18 cellular contexts compared by ENCODE assay signal in genomic region chr6:52500268-52501129, GRCh38.
DNase-seq lines count a peak whose midpoint lies in the region; ATAC-seq, FAIRE-seq and TF ChIP-seq lines count a peak whose summit lies in the region.
"Had no signal": no experiment of that assay in that cellular context is flagged by ENCODE, and none has a peak within 500 bp of the region (broad histone marks: within the 10 kb centered on the region; RNA-seq: fewer than 3 reads in every experiment).

No MANE protein-coding gene starts in this region.

- in situ Hi-C loops in HepG2 (cut with HindIII; ENCODE audit: extremely low pct_ligation_motif_present, low pct_unique_long_range_greater_than_20kb) = no loop called here

- H3K27me3 ChIP-seq in HepG2 (ENCODE audit: control insufficient read depth in 1 of 2, insufficient read depth in 2 of 2, low read length in 2 of 2) (no peaks in the 10 kb centered on the region), right lobe of liver (no peaks in the 10 kb centered on the region), aorta (ENCODE audit: control insufficient read depth in 1 of 2, insufficient read depth in 2 of 2, low read length in 1 of 2) (no peaks in the 10 kb centered on the region), smooth muscle cell (ENCODE audit: low read depth) (no peaks in the 10 kb centered on the region)

- H4K20me1 ChIP-seq in HepG2 (ENCODE audit: insufficient read depth, low read length) = no peaks in the 10 kb centered on the region
- H4K20me1 ChIP-seq in smooth muscle cell (ENCODE audit: low read depth) = no peaks in the 10 kb centered on the region

- H3K4me1 Mint-ChIP-seq in chondrocyte (ENCODE audit: low read depth) = peaks cover 66% of the 10 kb centered on the region
- H3K4me1 Mint-ChIP-seq: neural crest cell had no signal

- H3K4me3 ChIP-seq in HepG2 (replicated peaks in 1 of 3; ENCODE audit: insufficient read depth in 1 of 3, low read depth in 2 of 3, low read length in 3 of 3) = no peak overlapping the region
- H3K4me3 ChIP-seq in right lobe of liver = no peak overlapping the region
- H3K4me3 ChIP-seq in mesodermal cell (ENCODE audit: extremely low read depth, insufficient read depth, low read length, poor library complexity, severe bottlenecking) = no peak overlapping the region
- H3K4me3 ChIP-seq in aorta (ENCODE audit: low read length in 2 of 2) = no peak overlapping the region
- no peak overlapping the region for H3K4me3 ChIP-seq in smooth muscle cell

- no peak overlapping the region for H3K4me3 Mint-ChIP-seq in chondrocyte (ENCODE audit: unreplicated experiment)
- H3K4me3 Mint-ChIP-seq: CD8-positive, alpha-beta memory T cell; immature natural killer cell; neural crest cell had no signal

- H3K27ac ChIP-seq in HepG2 (ENCODE audit: extremely low read length, insufficient read depth, low read length) = no peak overlapping the region
- H3K27ac ChIP-seq in right lobe of liver = no peak overlapping the region
- peak overlapping the region; percentile 10 for H3K27ac ChIP-seq in mesodermal cell (ENCODE audit: low read depth, low read length, severe bottlenecking)
- peak overlapping the region in 1 of 2 donors; percentile 79 for H3K27ac ChIP-seq in aorta (ENCODE audit: low read depth in 1 of 2, low read length in 2 of 2)
- no peak overlapping the region for H3K27ac ChIP-seq in smooth muscle cell (ENCODE audit: low read depth)

- TF ChIP-seq CTCF in HepG2 (CRISPR knock-in tag; IDR thresholded peaks at IDR 0.05) (no peak), right lobe of liver (IDR thresholded peaks at IDR 0.05) (no peak), chondrocyte (IDR thresholded peaks at IDR 0.05) (no peak), smooth muscle cell (IDR thresholded peaks at IDR 0.05; ENCODE audit: borderline replicate concordance, insufficient read depth, poor library complexity, severe bottlenecking) (no peak)

- H2AFZ ChIP-seq in HepG2 (ENCODE audit: low read length) (no peak overlapping the region), smooth muscle cell (ENCODE audit: low read depth) (no peak overlapping the region)

- BruUV-seq in HepG2 (replicated peaks; lab: Mats Ljungman, UMichigan) = no TSS peak

- peaks cover 42% of the 10 kb centered on the region for H3K36me3 Mint-ChIP-seq in chondrocyte (ENCODE audit: low read depth)

- FAIRE-seq in HepG2 (lab: Jason Lieb, UNC) = no peak
- FAIRE-seq: GM19239 had no signal

- TF ChIP-seq EP300 in HepG2 (IDR thresholded peaks at IDR 0.05; ENCODE audit: low read depth in 2 of 2, low read length in 2 of 2) (no peak), HepG2 (CRISPR knock-in tag; IDR thresholded peaks at IDR 0.05; ENCODE audit: borderline replicate concordance) (no peak)

- DNase-seq in HepG2 (ENCODE audit: low spot score) (no peak), right lobe of liver (no peak), chondrocyte (ENCODE audit: low spot score) (no peak), aorta (no peak), smooth muscle cell (lab: John Stamatoyannopoulos, UW; ENCODE audit: unreplicated experiment) (no peak)
- DNase-seq in activated naive CD4-positive, alpha-beta T cell treated with Interleukin-2 at 50 U/mL for 16 hours = no peak
- no peak for DNase-seq in activated CD4-positive, alpha-beta T cell treated with anti-CD3 and anti-CD28 coated beads for 4 hours
- DNase-seq: ACHN; activated T-cell treated with anti-CD3 and anti-CD28 coated beads, Interleukin-2, amount 50 U/mL, for 1 hour; CD8-positive, alpha-beta memory T cell; DND-41; immature natural killer cell; NCI-H1930; stimulated activated CD4-positive, alpha-beta T cell treated with anti-CD3 and anti-CD28 coated beads, Interleukin-1b, Interleukin-23, amount 100 ng/mL, for 48 hours had no signal

- H3F3A ChIP-seq in smooth muscle cell (ENCODE audit: low read depth) = no peaks in the 10 kb centered on the region

- H3K9ac ChIP-seq in HepG2 (ENCODE audit: insufficient read depth, low read depth, low read length) = no peak overlapping the region
- H3K9ac ChIP-seq in smooth muscle cell (ENCODE audit: low read depth) = no peak overlapping the region

- H3K36me3 ChIP-seq in HepG2 (replicated peaks in 1 of 2; ENCODE audit: control insufficient read depth in 1 of 2, insufficient read depth in 2 of 2, low read length in 2 of 2) (peaks cover 14 to 38% of the 10 kb centered on the region in 2 experiments), right lobe of liver (peaks cover 0 to 16% (median 5%) of the 10 kb centered on the region in 4 donors), mesodermal cell (ENCODE audit: control insufficient read depth, insufficient read depth, low read length) (peaks cover 44% of the 10 kb centered on the region), aorta (ENCODE audit: control insufficient read depth in 1 of 2, insufficient read depth in 2 of 2, low read length in 1 of 2) (no peaks in the 10 kb centered on the region), smooth muscle cell (ENCODE audit: low read depth) (no peaks in the 10 kb centered on the region)

- H3K79me2 ChIP-seq in HepG2 (ENCODE audit: insufficient read depth, low read length) = no peaks in the 10 kb centered on the region
- H3K79me2 ChIP-seq in smooth muscle cell (ENCODE audit: low read depth) = no peaks in the 10 kb centered on the region

- no peaks in the 10 kb centered on the region for H3K9me3 Mint-ChIP-seq in chondrocyte (ENCODE audit: low read depth)
- H3K9me3 Mint-ChIP-seq: activated naive CD4-positive, alpha-beta T cell treated with anti-CD3 and anti-CD28 coated beads, Interleukin-2, amount 50 U/mL, for 72 hours; CD8-positive, alpha-beta memory T cell; immature natural killer cell; neural crest cell had no signal

- no peak for ATAC-seq in HepG2
- ATAC-seq in right lobe of liver = no peak
- ATAC-seq in aorta (ENCODE audit: low FRiP score) = peak; percentile 0
- ATAC-seq: activated naive CD4-positive, alpha-beta T cell treated with anti-CD3 and anti-CD28 coated beads, Interleukin-2, amount 50 U/mL, for 72 hours had no signal

- H3K4me2 ChIP-seq in HepG2 (ENCODE audit: low read depth, low read length) = no peak overlapping the region
- H3K4me2 ChIP-seq in smooth muscle cell = no peak overlapping the region

- intact Hi-C loops in HepG2 (cut with micrococcal nuclease; ENCODE audit: unreplicated experiment) (loop anchor here (5.0 kb wide), 2 partner anchors 72 to 78 kb away; partner anchors contain the start of gene EFHC1), right lobe of liver (cut with DNase I) (no loop called here), aorta (cut with DNase I) (loop anchor here (5.0 kb wide), 5 partner anchors 72 to 162 kb away; partner anchors contain the start of genes EFHC1 (in 1 of the 2) and TRAM2 (in 1 of the 2))

- POLR2A ChIA-PET in HepG2 (lab: Yijun Ruan, JAX) = interaction anchor here (1.9 kb wide), 1 partner anchor 98 kb away, joined by 6 read pairs; no protein-coding TSS in a partner anchor

- no peak for TF ChIP-seq RAD21 in HepG2 (CRISPR knock-in tag; IDR thresholded peaks at IDR 0.05)

- peak overlapping the region; percentile 83 for H3K27ac Mint-ChIP-seq in chondrocyte (ENCODE audit: unreplicated experiment)
- H3K27ac Mint-ChIP-seq: activated naive CD4-positive, alpha-beta T cell treated with anti-CD3 and anti-CD28 coated beads, Interleukin-2, amount 50 U/mL, for 72 hours; immature natural killer cell had no signal

- peaks cover 23% of the 10 kb centered on the region for H3K4me1 ChIP-seq in HepG2 (ENCODE audit: insufficient read depth, low read length)
- H3K4me1 ChIP-seq in right lobe of liver = peaks cover 0 to 11% (median 0%) of the 10 kb centered on the region in 4 donors
- peaks cover 39% of the 10 kb centered on the region for H3K4me1 ChIP-seq in mesodermal cell (ENCODE audit: control insufficient read depth, insufficient read depth, low read length, poor library complexity, severe bottlenecking)
- H3K4me1 ChIP-seq in aorta (ENCODE audit: control insufficient read depth in 1 of 2, insufficient read depth in 2 of 2, low read length in 2 of 2) = peaks cover 6 to 12% of the 10 kb centered on the region in 2 donors
- peaks cover 10% of the 10 kb centered on the region for H3K4me1 ChIP-seq in smooth muscle cell (ENCODE audit: low read depth)

- peak in 1 of 2 experiments; percentile 26; a peak in 1 of 4 replicates for TF ChIP-seq POLR2A in HepG2 (IDR thresholded peaks at IDR 0.05; ENCODE audit: insufficient read depth in 1 of 2, low read depth in 2 of 2, low read length in 2 of 2)
- TF ChIP-seq POLR2A in right lobe of liver (IDR thresholded peaks at IDR 0.05) = no peak

- WGBS in HepG2 (ENCODE audit: low lambda C conversion rate) = 95% methylated on average over 8 of the region's 9 CpGs
- 63% methylated on average over 4 of the region's 9 CpGs for WGBS in right lobe of liver (ENCODE audit: insufficient coverage, low coverage, low lambda C conversion rate, missing lambda C conversion rate)
- WGBS in mesodermal cell (ENCODE audit: insufficient coverage in 2 of 2), 2 experiments = 97 to 98% methylated on average over 4 to 5 of the region's 9 CpGs
- 8 to 12% methylated on average over 9 of the region's 9 CpGs for WGBS in aorta, 2 donors
- 95% methylated on average over 9 of the region's 9 CpGs for WGBS in smooth muscle cell (ENCODE audit: low lambda C conversion rate)

- H3K9me3 ChIP-seq in HepG2 (ENCODE audit: low read length) (no peaks in the 10 kb centered on the region), right lobe of liver (no peaks in the 10 kb centered on the region), mesodermal cell (ENCODE audit: control insufficient read depth, low read length) (no peaks in the 10 kb centered on the region), aorta (ENCODE audit: control insufficient read depth, low read length) (no peaks in the 10 kb centered on the region), smooth muscle cell (replicated peaks; ENCODE audit: low read depth) (no peaks in the 10 kb centered on the region)

- H3K27me3 Mint-ChIP-seq in chondrocyte (ENCODE audit: low read depth) = no peaks in the 10 kb centered on the region
- H3K27me3 Mint-ChIP-seq: CD8-positive, alpha-beta memory T cell had no signal

- CTCF ChIA-PET in HepG2 (lab: Yijun Ruan, JAX; ENCODE audit: low intra/inter-chr PET ratio, low total read pairs) = no interaction called here

TF ChIP-seq in HepG2, 621 proteins besides CTCF, POLR2A, EP300 and RAD21 (continues in another document):
- TF ChIP-seq ARHGAP35 (CRISPR knock-in tag; IDR thresholded peaks at IDR 0.05; ENCODE audit: borderline replicate concordance) (no peak), POLR2G (IDR thresholded peaks at IDR 0.05; ENCODE audit: low read depth, low read length) (peak; percentile 35; the same call in 1 of the 2 replicates)
- TF ChIP-seq, protein P1, sequence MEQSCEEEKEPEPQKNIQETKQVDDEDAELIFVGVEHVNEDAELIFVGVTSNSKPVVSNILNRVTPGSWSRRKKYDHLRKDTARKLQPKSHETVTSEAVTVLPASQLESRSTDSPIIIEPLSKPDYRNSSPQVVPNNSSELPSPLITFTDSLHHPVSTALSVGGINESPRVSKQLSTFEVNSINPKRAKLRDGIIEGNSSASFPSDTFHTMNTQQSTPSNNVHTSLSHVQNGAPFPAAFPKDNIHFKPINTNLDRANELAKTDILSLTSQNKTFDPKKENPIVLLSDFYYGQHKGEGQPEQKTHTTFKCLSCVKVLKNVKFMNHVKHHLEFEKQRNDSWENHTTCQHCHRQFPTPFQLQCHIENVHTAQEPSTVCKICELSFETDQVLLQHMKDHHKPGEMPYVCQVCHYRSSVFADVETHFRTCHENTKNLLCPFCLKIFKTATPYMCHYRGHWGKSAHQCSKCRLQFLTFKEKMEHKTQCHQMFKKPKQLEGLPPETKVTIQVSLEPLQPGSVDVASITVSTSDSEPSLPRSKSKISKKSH (CRISPR knock-in tag; IDR thresholded peaks at IDR 0.05; ENCODE audit: borderline replicate concordance) = 0 out of 2 replicates have a peak, but pooled peaks have one; percentile 41

Comparison
In these comparisons a context has a peak if more than half of its experiments do, and no peak if none do; other contexts are left out.
1. intact Hi-C loops: an anchor here in HepG2 (5.0 kb wide) and aorta (5.0 kb wide); none called in right lobe of liver.